ENCODE assay signal across 23 cellular contexts in genomic region chr2:25358836-25359235, GRCh38.
"Had no signal": no experiment of that assay in that cellular context is flagged by ENCODE, and none has a peak within 500 bp of the region (broad histone marks: within the 10 kb centered on the region; RNA-seq: fewer than 3 reads in every experiment).

No MANE protein-coding gene starts in this region.

- H3K27ac ChIP-seq: foreskin keratinocyte, hepatocyte, parathyroid adenoma, psoas muscle, right lobe of liver, stomach, thoracic aorta, transverse colon had no signal

- H3K9me3 Mint-ChIP-seq: naive B cell, nephron had no signal

- H2AFZ ChIP-seq: hepatocyte, parathyroid adenoma had no signal

- H3K4me3 Mint-ChIP-seq: nephron had no signal

- H3K79me2 ChIP-seq: hepatocyte, parathyroid adenoma had no signal

- H3K4me1 ChIP-seq: foreskin keratinocyte, parathyroid adenoma, right lobe of liver had no signal

- H3K36me3 Mint-ChIP-seq: naive B cell had no signal

- H3K27me3 ChIP-seq: foreskin keratinocyte, hepatocyte, right lobe of liver, stomach, transverse colon had no signal

- ATAC-seq: foreskin keratinocyte, left cardiac atrium, left ventricle myocardium superior, psoas muscle, right lobe of liver had no signal

- DNase-seq: dermis blood vessel endothelial cell; erythroblast; foreskin keratinocyte; kidney; left cardiac atrium; left ventricle myocardium superior; mesendoderm; naive B cell; occipital lobe; retina; right lobe of liver; stimulated activated CD4-positive, alpha-beta T cell treated with anti-CD3 and anti-CD28 coated beads, Interleukin-4, amount 100 ng/mL, for 1 hour; stimulated activated CD8-positive, alpha-beta memory T cell treated with anti-CD3 and anti-CD28 coated beads, Interleukin-4, amount 100 ng/mL, for 48 hours; stimulated activated naive CD4-positive, alpha-beta T cell; stomach; substantia nigra; transverse colon had no signal

- H3K4me3 ChIP-seq: hepatocyte, lung, psoas muscle, right lobe of liver, stomach, thoracic aorta, transverse colon had no signal

- H3K36me3 ChIP-seq: right lobe of liver, stomach, thoracic aorta, transverse colon had no signal

- H3K27ac Mint-ChIP-seq: nephron had no signal

- H3K4me2 ChIP-seq: hepatocyte had no signal
